In genomic region chr18:67217551-67218166, GRCh38 we compare ENCODE assay signal across 8 cellular contexts.
DNase-seq lines count a peak whose midpoint lies in the region; ATAC-seq, FAIRE-seq and TF ChIP-seq lines count a peak whose summit lies in the region.

No MANE protein-coding gene starts in this region.

- POLR2A ChIA-PET in naive thymus-derived CD8-positive, alpha-beta T cell (lab: Charles Lee) = no interaction called here

- H3K4me1 Mint-ChIP-seq in activated CD8-positive, alpha-beta memory T cell treated with anti-CD3 and anti-CD28 coated beads, Interleukin-2, amount 10 ng/mL, durations not matched to agents 7 days and 5 days = no peaks in the 10 kb centered on the region
- peaks cover 9% of the 10 kb centered on the region for H3K4me1 Mint-ChIP-seq in endothelial cell (ENCODE audit: unreplicated experiment)
- H3K4me1 Mint-ChIP-seq in naive thymus-derived CD8-positive, alpha-beta T cell = peaks cover 2 to 12% (median 4%) of the 10 kb centered on the region in 4 donors

- no peak overlapping the region for H3K4me3 Mint-ChIP-seq in activated CD8-positive, alpha-beta memory T cell treated with anti-CD3 and anti-CD28 coated beads, Interleukin-2, amount 10 ng/mL, durations not matched to agents 7 days and 5 days
- no peak overlapping the region for H3K4me3 Mint-ChIP-seq in endothelial cell (ENCODE audit: unreplicated experiment)
- H3K4me3 Mint-ChIP-seq in naive thymus-derived CD8-positive, alpha-beta T cell = no peak overlapping the region

- CTCF ChIA-PET in activated CD8-positive, alpha-beta memory T cell treated with anti-CD3 and anti-CD28 coated beads, Interleukin-2, amount 10 ng/mL, durations not matched to agents 7 days and 5 days (lab: Charles Lee) = interaction anchor here (1.4 kb wide), 1 partner anchor 1442 kb away, joined by 3 read pairs; no protein-coding TSS in a partner anchor

- peak; percentile 92 for FAIRE-seq in GM19239 (lab: Jason Lieb, UNC)

- DNase-seq in CD1c-positive myeloid dendritic cell (ENCODE audit: extremely low spot score) (peak; percentile 72), GM19239 (ENCODE audit: insufficient read length, low spot score) (peak; percentile 25), NCI-H82 treated with DMSO at 0.1 percent for 48 hours (lab: John Stamatoyannopoulos, UW; ENCODE audit: unreplicated experiment) (peak; percentile 39), endothelial cell (ENCODE audit: low spot score) (peak; percentile 59), substantia nigra (lab: John Stamatoyannopoulos, UW) (peak in 29 of 49 donors; percentile 1 to 59 (median 23))
- DNase-seq in activated CD8-positive, alpha-beta memory T cell treated with anti-CD3 and anti-CD28 coated beads, Interleukin-2, amount 10 ng/mL, durations not matched to agents 7 days and 5 days = peak; percentile 57
- DNase-seq in naive thymus-derived CD8-positive, alpha-beta T cell = peak; percentile 27 to 73 (median 60)

- H3K36me3 Mint-ChIP-seq in activated CD8-positive, alpha-beta memory T cell treated with anti-CD3 and anti-CD28 coated beads, Interleukin-2, amount 10 ng/mL, durations not matched to agents 7 days and 5 days = no peaks in the 10 kb centered on the region
- H3K36me3 Mint-ChIP-seq in endothelial cell (ENCODE audit: low read depth, unreplicated experiment) = no peaks in the 10 kb centered on the region
- no peaks in the 10 kb centered on the region for H3K36me3 Mint-ChIP-seq in naive thymus-derived CD8-positive, alpha-beta T cell

- H3K27me3 Mint-ChIP-seq in activated CD8-positive, alpha-beta memory T cell treated with anti-CD3 and anti-CD28 coated beads, Interleukin-2, amount 10 ng/mL, durations not matched to agents 7 days and 5 days = peaks cover 8% of the 10 kb centered on the region
- no peaks in the 10 kb centered on the region for H3K27me3 Mint-ChIP-seq in endothelial cell (ENCODE audit: unreplicated experiment)
- H3K27me3 Mint-ChIP-seq in naive thymus-derived CD8-positive, alpha-beta T cell = no peaks in the 10 kb centered on the region

- no peaks in the 10 kb centered on the region for H3K9me3 Mint-ChIP-seq in activated CD8-positive, alpha-beta memory T cell treated with anti-CD3 and anti-CD28 coated beads, Interleukin-2, amount 10 ng/mL, durations not matched to agents 7 days and 5 days (ENCODE audit: low read depth)
- no peaks in the 10 kb centered on the region for H3K9me3 Mint-ChIP-seq in endothelial cell (ENCODE audit: unreplicated experiment)
- H3K9me3 Mint-ChIP-seq in naive thymus-derived CD8-positive, alpha-beta T cell = no peaks in the 10 kb centered on the region

- H3K27ac ChIP-seq in substantia nigra (ENCODE audit: low read depth, low read length, poor library complexity, severe bottlenecking) = no peak overlapping the region

- ATAC-seq in HG03432 (IDR thresholded peaks at IDR 0.05; ENCODE audit: unreplicated experiment) = peak; percentile 86
- peak; percentile 74 for ATAC-seq in activated CD8-positive, alpha-beta memory T cell treated with anti-CD3 and anti-CD28 coated beads, Interleukin-2, amount 10 ng/mL, durations not matched to agents 7 days and 5 days
- ATAC-seq in naive thymus-derived CD8-positive, alpha-beta T cell = peak; percentile 83

- no peak overlapping the region for H3K27ac Mint-ChIP-seq in activated CD8-positive, alpha-beta memory T cell treated with anti-CD3 and anti-CD28 coated beads, Interleukin-2, amount 10 ng/mL, durations not matched to agents 7 days and 5 days
- no peak overlapping the region for H3K27ac Mint-ChIP-seq in endothelial cell (ENCODE audit: unreplicated experiment)
- H3K27ac Mint-ChIP-seq in naive thymus-derived CD8-positive, alpha-beta T cell = no peak overlapping the region

- TF ChIP-seq CTCF in endothelial cell (IDR thresholded peaks at IDR 0.05; ENCODE audit: unreplicated experiment) = peak; percentile 90
